Comparison of ENCODE assay signal across 8 cellular contexts in the genomic region with DNA sequence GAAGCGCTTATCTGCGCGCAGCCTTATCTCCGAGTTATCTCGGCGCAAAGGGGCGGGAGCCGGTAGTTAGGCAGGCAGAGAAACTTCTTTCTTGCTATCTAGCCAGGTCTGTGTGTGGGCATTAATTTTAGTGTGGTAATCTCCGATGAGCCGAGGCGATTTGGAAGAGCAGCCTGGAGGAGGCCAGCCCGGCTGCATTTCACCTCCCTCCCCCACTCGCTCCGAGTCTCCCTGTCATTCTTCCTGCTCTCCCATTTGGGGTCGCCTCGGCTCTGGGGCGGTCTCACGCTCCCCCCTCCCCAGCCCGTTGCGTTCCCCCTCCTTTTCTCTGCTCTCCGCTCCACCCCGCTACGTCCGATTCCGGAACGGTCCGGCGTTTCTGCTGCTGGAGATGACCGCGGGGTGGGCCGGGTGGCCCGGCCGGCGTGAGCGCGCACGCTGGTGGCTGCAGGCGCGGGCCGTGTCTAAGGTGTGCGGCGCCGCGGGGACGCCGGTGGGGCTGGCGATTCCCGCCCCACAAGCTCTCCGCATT. TPM values are rescaled to one million over a fixed set of nuclear protein-coding genes. Genes with fewer than 3 reads are reported as not detected.
DNase-seq lines count a peak whose midpoint lies in the region; ATAC-seq and TF ChIP-seq lines count a peak whose summit lies in the region.

No MANE protein-coding gene starts in this region.

- no peak overlapping the region for H3K27ac Mint-ChIP-seq in activated B cell treated with CpG ODN at 0.5 μM for 24 hours

- H3K27me3 ChIP-seq in BJ (ENCODE audit: control insufficient read depth, insufficient read depth, low read length): peaks cover 57% of the 10 kb centered on the region

- H3K9me3 Mint-ChIP-seq in activated B cell treated with CpG ODN at 0.5 μM for 24 hours: no peaks in the 10 kb centered on the region

- POLR2A ChIA-PET in BJ (lab: Charles Lee): no interaction called here
- POLR2A ChIA-PET in HEK293T (lab: Yijun Ruan, JAX): interaction anchor here (0.6 to 3.7 kb wide), 15 partner anchors 14 to 393 kb away, joined by 3 to 15 read pairs (median 3); no protein-coding TSS in a partner anchor
- POLR2A ChIA-PET in activated B cell treated with CpG ODN at 0.5 μM for 24 hours (lab: Charles Lee): no interaction called here

- intact Hi-C loops in activated B cell treated with CpG ODN at 0.5 μM for 24 hours (cut with micrococcal nuclease) (no loop called here), cardiac septum (cut with DNase I) (loop anchor here (2.0 to 10.0 kb wide), 9 partner anchors 83 to 535 kb away; partner anchors contain the start of gene MIB1)

- no peak for ATAC-seq in activated B cell treated with CpG ODN at 0.5 μM for 24 hours (ENCODE audit: low read depth)
- no peak for ATAC-seq in HG03139 (IDR thresholded peaks at IDR 0.05; ENCODE audit: unreplicated experiment)

- peak overlapping the region; percentile 70 for H3K4me3 ChIP-seq in BJ (ENCODE audit: low read depth, low read length)

- H3K36me3 Mint-ChIP-seq in activated B cell treated with CpG ODN at 0.5 μM for 24 hours (ENCODE audit: low read depth): no peaks in the 10 kb centered on the region

- peaks cover 21% of the 10 kb centered on the region for H3K4me1 Mint-ChIP-seq in activated B cell treated with CpG ODN at 0.5 μM for 24 hours

- peak overlapping the region; percentile 76 for H3K4me3 Mint-ChIP-seq in activated B cell treated with CpG ODN at 0.5 μM for 24 hours

- H3K36me3 ChIP-seq in BJ (ENCODE audit: control insufficient read depth, insufficient read depth, low read length): no peaks in the 10 kb centered on the region

- TF ChIP-seq CTCF in BJ (IDR thresholded peaks at IDR 0.05; ENCODE audit: insufficient read depth, low read depth, low read length): no peak
- no peak for TF ChIP-seq CTCF in activated B cell treated with CpG ODN at 0.5 μM for 24 hours (IDR thresholded peaks at IDR 0.05)

- peaks cover 60% of the 10 kb centered on the region for H3K27me3 Mint-ChIP-seq in activated B cell treated with CpG ODN at 0.5 μM for 24 hours

- CTCF ChIA-PET in BJ (lab: Yijun Ruan, JAX): interaction anchor here (0.6 to 1.8 kb wide), 4 partner anchors 16 to 393 kb away, joined by 3 to 5 read pairs (median 4); no protein-coding TSS in a partner anchor
- CTCF ChIA-PET in HEK293T (lab: Yijun Ruan, JAX): interaction anchor here (0.7 kb wide), 1 partner anchor 173 kb away, joined by 4 read pairs; no protein-coding TSS in a partner anchor
- CTCF ChIA-PET in activated B cell treated with CpG ODN at 0.5 μM for 24 hours (lab: Charles Lee): no interaction called here

- DNase-seq in BJ (ENCODE audit: low read depth) (no peak), HEK293T (ENCODE audit: extremely low spot score) (peak; percentile 42), activated B cell treated with CpG ODN at 0.5 μM for 24 hours (no peak), cardiac septum (ENCODE audit: low spot score) (peak; percentile 80), renal cortical epithelial cell (ENCODE audit: low read depth) (peak; percentile 14), MV-4-11 (lab: John Stamatoyannopoulos, UW) (no peak)
- DNase-seq in stimulated activated CD4-positive, alpha-beta T cell treated with anti-CD3 and anti-CD28 coated beads, Interleukin-15, amount 100 ng/mL, for 24 hours: no peak

TF ChIP-seq in HEK293T, 16 proteins besides CTCF, POLR2A, EP300 and RAD21:
- TF ChIP-seq ZNF384 (IDR thresholded peaks at IDR 0.05) (no peak), TARDBP (IDR thresholded peaks at IDR 0.05) (no peak), BHLHE40 (IDR thresholded peaks at IDR 0.05; ENCODE audit: borderline replicate concordance) (no peak), FOXA1 (IDR thresholded peaks at IDR 0.05) (no peak), NFRKB (IDR thresholded peaks at IDR 0.05) (no peak), SUZ12 (IDR thresholded peaks at IDR 0.05) (no peak), L3MBTL2 (conservative IDR thresholded peaks at IDR 0.05) (no peak), FOXK2 (IDR thresholded peaks at IDR 0.05) (no peak), ELF4 (IDR thresholded peaks at IDR 0.05) (no peak), HDGF (IDR thresholded peaks at IDR 0.05; ENCODE audit: borderline replicate concordance) (no peak), LEF1 (IDR thresholded peaks at IDR 0.05; ENCODE audit: borderline replicate concordance) (no peak), SP1 (IDR thresholded peaks at IDR 0.05) (no peak), ARNT (IDR thresholded peaks at IDR 0.05) (no peak), CTBP1 (IDR thresholded peaks at IDR 0.05; ENCODE audit: borderline replicate concordance) (no peak)
- TF ChIP-seq, protein P1, sequence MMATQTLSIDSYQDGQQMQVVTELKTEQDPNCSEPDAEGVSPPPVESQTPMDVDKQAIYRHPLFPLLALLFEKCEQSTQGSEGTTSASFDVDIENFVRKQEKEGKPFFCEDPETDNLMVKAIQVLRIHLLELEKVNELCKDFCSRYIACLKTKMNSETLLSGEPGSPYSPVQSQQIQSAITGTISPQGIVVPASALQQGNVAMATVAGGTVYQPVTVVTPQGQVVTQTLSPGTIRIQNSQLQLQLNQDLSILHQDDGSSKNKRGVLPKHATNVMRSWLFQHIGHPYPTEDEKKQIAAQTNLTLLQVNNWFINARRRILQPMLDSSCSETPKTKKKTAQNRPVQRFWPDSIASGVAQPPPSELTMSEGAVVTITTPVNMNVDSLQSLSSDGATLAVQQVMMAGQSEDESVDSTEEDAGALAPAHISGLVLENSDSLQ (IDR thresholded peaks at IDR 0.05): no peak; the same call in 1 of the 2 replicates

RNA-seq across cellular contexts. Expression of gene GATA6, which starts 0.6 kb away (rescaled TPM):
- polyA plus RNA-seq in BJ (2011; rRNA removed): 0.65 and 0.75 TPM in 2 replicates
- polyA minus RNA-seq in BJ (2011; rRNA and poly(A)+ RNA removed): 0.33 and 0.62 TPM in 2 replicates
- not detected in 2 replicates for total RNA-seq in activated B cell treated with CpG ODN at 0.5 μM for 24 hours
- total RNA-seq in cardiac septum: 76.2 TPM
- 0.35 and 0.45 TPM in 2 replicates for total RNA-seq in renal cortical epithelial cell

Comparison
In these comparisons a context has a peak if more than half of its experiments do, and no peak if none do; other contexts are left out.
1. DNase-seq: peak in HEK293T (single experiment), cardiac septum (single experiment) and renal cortical epithelial cell (single experiment); none in BJ (single experiment), activated B cell treated with CpG ODN at 0.5 μM for 24 hours (single experiment), stimulated activated CD4-positive, alpha-beta T cell treated with anti-CD3 and anti-CD28 coated beads, Interleukin-15, amount 100 ng/mL, for 24 hours (single experiment) and MV-4-11 (single experiment).
2. RNA of gene GATA6, which starts 0.6 kb away (total RNA-seq): 76.2 TPM in cardiac septum (single experiment); 0.35 to 0.45 TPM in renal cortical epithelial cell and not detected in activated B cell treated with CpG ODN at 0.5 μM for 24 hours; every median in the first group is over 10 times any median in the second.